Comparison of ENCODE assay signal across 9 cellular contexts in genomic region chr13:33827152-33827551, GRCh38.
"Had no signal": no experiment of that assay in that cellular context is flagged by ENCODE, and none has a peak within 500 bp of the region (broad histone marks: within the 10 kb centered on the region; RNA-seq: fewer than 3 reads in every experiment).

No MANE protein-coding gene starts in this region.

- ATAC-seq: GM23338, HepG2 had no signal

- FAIRE-seq: H1, H54, HepG2 had no signal

- H3K4me2 ChIP-seq: GM23338 had no signal

- H3K4me3 ChIP-seq: GM23338 had no signal

- H2AFZ ChIP-seq: GM23338 had no signal

- DNase-seq: H9, HCEC 1CT, HFFc6, KG1 had no signal

- H3K27ac ChIP-seq: HL-60 had no signal
